Comparison of ENCODE assay signal across 9 cellular contexts in genomic region chr10:73647211-73647874, GRCh38. TPM values are rescaled to one million over a fixed set of nuclear protein-coding genes. Genes with fewer than 3 reads are reported as not detected.
DNase-seq lines count a peak whose midpoint lies in the region; ATAC-seq, FAIRE-seq and TF ChIP-seq lines count a peak whose summit lies in the region.
"Had no signal": no experiment of that assay in that cellular context is flagged by ENCODE, and none has a peak within 500 bp of the region (broad histone marks: within the 10 kb centered on the region; RNA-seq: fewer than 3 reads in every experiment).

No MANE protein-coding gene starts in this region.

- no peaks in the 10 kb centered on the region for H3K36me3 ChIP-seq in BLaER1 treated with 17β-estradiol and CSF1 and Interleukin-3, amounts not matched to agents 10 nM and 100 nM
- no peaks in the 10 kb centered on the region for H3K36me3 ChIP-seq in pancreas

- H3K9me3 Mint-ChIP-seq in activated naive CD8-positive, alpha-beta T cell treated with anti-CD3 and anti-CD28 coated beads, Interleukin-2, amount 10 ng/mL, durations not matched to agents 7 days and 5 days = no peaks in the 10 kb centered on the region

- ATAC-seq in activated naive CD8-positive, alpha-beta T cell treated with anti-CD3 and anti-CD28 coated beads, Interleukin-2, amount 10 ng/mL, durations not matched to agents 7 days and 5 days (ENCODE audit: low read depth) = peak; percentile 27
- peak; percentile 5 to 16 for ATAC-seq in left cardiac atrium
- peak; percentile 60 to 79 (median 76) for ATAC-seq in pancreas
- no peak for ATAC-seq in GM18907 (IDR thresholded peaks at IDR 0.05; ENCODE audit: unreplicated experiment)

- peaks cover 20% of the 10 kb centered on the region for H3K4me1 Mint-ChIP-seq in activated naive CD8-positive, alpha-beta T cell treated with anti-CD3 and anti-CD28 coated beads, Interleukin-2, amount 10 ng/mL, durations not matched to agents 7 days and 5 days

- H3K4me3 ChIP-seq in BLaER1 treated with 17β-estradiol and CSF1 and Interleukin-3, amounts not matched to agents 10 nM and 100 nM = peak overlapping the region; percentile 42 to 70 (median 60)
- peak overlapping the region; percentile 37 to 79 (median 49) for H3K4me3 ChIP-seq in pancreas

- H3K9ac ChIP-seq in BLaER1 treated with 17β-estradiol and CSF1 and Interleukin-3, amounts not matched to agents 10 nM and 100 nM = peak overlapping the region; percentile 53 to 79 (median 73); a peak in 21 of 22 replicates

- peak overlapping the region; percentile 71 for H3K4me3 Mint-ChIP-seq in activated naive CD8-positive, alpha-beta T cell treated with anti-CD3 and anti-CD28 coated beads, Interleukin-2, amount 10 ng/mL, durations not matched to agents 7 days and 5 days

- WGBS in pancreas, 2 donors = 12 to 14% methylated on average over 31 to 32 of the region's 32 CpGs

- peak overlapping the region; percentile 33 to 73 (median 65); a peak in 20 of 22 replicates for H3K27ac ChIP-seq in BLaER1 treated with 17β-estradiol and CSF1 and Interleukin-3, amounts not matched to agents 10 nM and 100 nM
- H3K27ac ChIP-seq in pancreas = no peak overlapping the region

- peak overlapping the region; percentile 86 to 95 (median 92) for H3K4me2 ChIP-seq in BLaER1 treated with 17β-estradiol and CSF1 and Interleukin-3, amounts not matched to agents 10 nM and 100 nM

- no peak for TF ChIP-seq CTCF in pancreas (IDR thresholded peaks at IDR 0.05)

- peak overlapping the region; percentile 52 for H3K27ac Mint-ChIP-seq in activated naive CD8-positive, alpha-beta T cell treated with anti-CD3 and anti-CD28 coated beads, Interleukin-2, amount 10 ng/mL, durations not matched to agents 7 days and 5 days

- H3K27me3 ChIP-seq in BLaER1 treated with 17β-estradiol and CSF1 and Interleukin-3, amounts not matched to agents 10 nM and 100 nM = peaks cover 0 to 15% (median 0%) of the 10 kb centered on the region in 11 experiments; a peak in 5 of 22 replicates
- no peaks in the 10 kb centered on the region for H3K27me3 ChIP-seq in pancreas

- no peaks in the 10 kb centered on the region for H4K20me1 ChIP-seq in BLaER1 treated with 17β-estradiol and CSF1 and Interleukin-3, amounts not matched to agents 10 nM and 100 nM

- H3K27me3 Mint-ChIP-seq in activated naive CD8-positive, alpha-beta T cell treated with anti-CD3 and anti-CD28 coated beads, Interleukin-2, amount 10 ng/mL, durations not matched to agents 7 days and 5 days = peaks cover 9% of the 10 kb centered on the region

- H3K36me3 Mint-ChIP-seq in activated naive CD8-positive, alpha-beta T cell treated with anti-CD3 and anti-CD28 coated beads, Interleukin-2, amount 10 ng/mL, durations not matched to agents 7 days and 5 days = no peaks in the 10 kb centered on the region

- intact Hi-C loops in left cardiac atrium (cut with DNase I) (no loop called here), pancreas (cut with DNase I) (loop anchor here in 1 of 3 donors (10.0 kb wide), 1 partner anchor 113 kb away; no protein-coding TSS in a partner anchor)

- DNase-seq in NCI-H1092 treated with DMSO at 0.1 percent for 48 hours (lab: John Stamatoyannopoulos, UW) = peak; percentile 28
- DNase-seq in activated naive CD8-positive, alpha-beta T cell treated with anti-CD3 and anti-CD28 coated beads, Interleukin-2, amount 10 ng/mL, durations not matched to agents 7 days and 5 days = peak; percentile 58
- DNase-seq in left cardiac atrium = peak; percentile 69
- DNase-seq in pancreas = peak; percentile 48 to 81 (median 58)
- DNase-seq in SKM-1 (lab: John Stamatoyannopoulos, UW; ENCODE audit: unreplicated experiment) = no peak
- DNase-seq in glomerular visceral epithelial cell (ENCODE audit: extremely low spot score) = no peak

- no peaks in the 10 kb centered on the region for H3K9me3 ChIP-seq in BLaER1 treated with 17β-estradiol and CSF1 and Interleukin-3, amounts not matched to agents 10 nM and 100 nM (replicated peaks in 1 of 11)
- no peaks in the 10 kb centered on the region for H3K9me3 ChIP-seq in pancreas

- POLR2A ChIA-PET in activated naive CD8-positive, alpha-beta T cell treated with anti-CD3 and anti-CD28 coated beads, Interleukin-2, amount 10 ng/mL, durations not matched to agents 7 days and 5 days (lab: Charles Lee) = interaction anchor here (0.7 kb wide), 1 partner anchor 1058 kb away, joined by 6 read pairs; no protein-coding TSS in a partner anchor

- peaks cover 56 to 82% (median 66%) of the 10 kb centered on the region in 10 experiments for H3K4me1 ChIP-seq in BLaER1 treated with 17β-estradiol and CSF1 and Interleukin-3, amounts not matched to agents 10 nM and 100 nM
- no peaks in the 10 kb centered on the region for H3K4me1 ChIP-seq in pancreas

- no peak for FAIRE-seq in pancreas (lab: Jason Lieb, UNC)

RNA-seq across cellular contexts. Expression of gene MYOZ1, which starts 6.1 kb away (rescaled TPM):
- not detected for total RNA-seq in activated naive CD8-positive, alpha-beta T cell treated with anti-CD3 and anti-CD28 coated beads, Interleukin-2, amount 10 ng/mL, durations not matched to agents 7 days and 5 days
- 10 to 100 TPM in 1 of 2 donors, 1 to 10 TPM in 1; 2.1 to 13.1 TPM for total RNA-seq in left cardiac atrium
- under 1 TPM in 2 of 6 donors, not detected in 4; 0.21 to 0.31 TPM for total RNA-seq in pancreas
- 1 to 10 TPM in 1 of 2 donors, under 1 TPM in 1; 0.11 to 1.2 TPM for polyA plus RNA-seq in pancreas
- total RNA-seq: dermis microvascular lymphatic vessel endothelial cell had no signal

RNA-seq across cellular contexts. Expression of gene SYNPO2L, which starts 8.5 kb away (rescaled TPM):
- total RNA-seq in activated naive CD8-positive, alpha-beta T cell treated with anti-CD3 and anti-CD28 coated beads, Interleukin-2, amount 10 ng/mL, durations not matched to agents 7 days and 5 days = not detected
- 100 to 1,000 TPM; 165 to 219 TPM for total RNA-seq in left cardiac atrium
- under 1 TPM in 1 of 6 donors, not detected in 5; 0.31 TPM for total RNA-seq in pancreas
- under 1 TPM; 0.02 to 0.04 TPM for polyA plus RNA-seq in pancreas
- total RNA-seq: dermis microvascular lymphatic vessel endothelial cell had no signal

RNA-seq across cellular contexts. Expression of gene AGAP5, which starts 50.6 kb away (rescaled TPM):
- total RNA-seq in activated naive CD8-positive, alpha-beta T cell treated with anti-CD3 and anti-CD28 coated beads, Interleukin-2, amount 10 ng/mL, durations not matched to agents 7 days and 5 days = 10 to 100 TPM; 10.2 to 11.3 TPM
- total RNA-seq in left cardiac atrium = 1 to 10 TPM; 4.2 to 4.4 TPM
- total RNA-seq in pancreas = 1 to 10 TPM; 4.3 to 8.7 (median 7.0) TPM
- 10 to 100 TPM; 11.8 to 18.4 TPM for polyA plus RNA-seq in pancreas

RNA-seq across cellular contexts. Expression of gene USP54, which starts 56.2 kb away (rescaled TPM):
- total RNA-seq in activated naive CD8-positive, alpha-beta T cell treated with anti-CD3 and anti-CD28 coated beads, Interleukin-2, amount 10 ng/mL, durations not matched to agents 7 days and 5 days = 1 to 10 TPM; 3.4 to 4.1 TPM
- total RNA-seq in left cardiac atrium = 10 to 100 TPM; 30.5 to 47.8 TPM
- 10 to 100 TPM; 14.8 to 49.9 (median 27.4) TPM for total RNA-seq in pancreas
- polyA plus RNA-seq in pancreas = 10 to 100 TPM; 12.1 to 15.6 TPM

Comparison
In these comparisons a context has a peak if more than half of its experiments do, and no peak if none do; other contexts are left out.
1. H3K27ac ChIP-seq: peak in BLaER1 treated with 17β-estradiol and CSF1 and Interleukin-3, amounts not matched to agents 10 nM and 100 nM (11 of 11); none in pancreas (0 of 4).
2. DNase-seq: peak in NCI-H1092 treated with DMSO at 0.1 percent for 48 hours (single experiment), activated naive CD8-positive, alpha-beta T cell treated with anti-CD3 and anti-CD28 coated beads, Interleukin-2, amount 10 ng/mL, durations not matched to agents 7 days and 5 days (single experiment), left cardiac atrium (single experiment) and pancreas (6 of 6); none in SKM-1 (single experiment) and glomerular visceral epithelial cell (single experiment).
3. RNA of gene SYNPO2L, which starts 8.5 kb away (total RNA-seq): 165 to 219 TPM in left cardiac atrium; not detected in activated naive CD8-positive, alpha-beta T cell treated with anti-CD3 and anti-CD28 coated beads, Interleukin-2, amount 10 ng/mL, durations not matched to agents 7 days and 5 days and 0.31 TPM in pancreas; every median in the first group is over 100 times any median in the second.